In the genomic region with DNA sequence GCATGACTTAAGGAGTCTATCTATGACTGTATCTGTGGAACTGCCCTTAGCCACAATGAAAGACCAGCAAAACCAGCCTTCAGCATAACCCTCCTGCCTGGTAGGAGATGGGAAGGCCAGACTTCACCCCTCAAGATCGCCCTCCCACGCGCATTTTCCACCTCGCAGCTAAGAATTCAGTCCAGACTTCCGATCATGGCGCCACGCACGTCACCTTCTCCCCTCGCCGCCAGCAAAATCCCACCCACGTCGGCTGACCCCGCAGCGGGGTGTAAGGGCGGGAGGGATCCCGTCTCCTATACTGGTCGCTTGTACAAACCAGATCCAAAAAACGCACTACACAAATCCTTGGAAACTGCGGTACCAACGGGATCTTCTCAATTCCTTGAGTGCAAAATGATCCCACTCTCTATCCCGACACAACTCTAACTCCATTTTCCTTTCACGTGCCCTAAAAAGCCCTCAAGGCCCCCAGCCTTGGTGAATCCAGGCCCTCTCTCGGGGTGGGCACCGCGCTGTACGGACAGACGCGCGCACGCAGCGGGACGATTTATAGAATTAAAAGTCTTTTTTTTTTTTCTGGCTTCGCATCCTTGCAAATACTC, we compare ENCODE assay signal across 7 cellular contexts. TPM values are rescaled to one million over a fixed set of nuclear protein-coding genes. Genes with fewer than 3 reads are reported as not detected.
A peak's percentile ranks its signal among the peaks of the same experiment; 100 is the strongest.
DNase-seq lines count a peak whose midpoint lies in the region; ATAC-seq and FAIRE-seq lines count a peak whose summit lies in the region.

No MANE protein-coding gene starts in this region.

- peaks cover 13% of the 10 kb centered on the region for H3K36me3 Mint-ChIP-seq in activated T-cell treated with anti-CD3 and anti-CD28 coated beads, Interleukin-2, amount 50 U/mL, for 24 hours (ENCODE audit: low read depth)

- H3K27me3 Mint-ChIP-seq in activated T-cell treated with anti-CD3 and anti-CD28 coated beads, Interleukin-2, amount 50 U/mL, for 24 hours: no peaks in the 10 kb centered on the region

- no peaks in the 10 kb centered on the region for H3K27me3 ChIP-seq in muscle layer of colon (ENCODE audit: control insufficient read depth in 1 of 2, insufficient read depth in 2 of 2, low read length in 2 of 2)

- in situ Hi-C loops in KBM-7 (cut with MboI; ENCODE audit: low pct_unique_long_range_greater_than_20kb, low sequenced_read_pairs): no loop called here

- peak; percentile 14 for ATAC-seq in esophagus mucosa

- DNase-seq in GM18507 (ENCODE audit: extremely low spot score, insufficient read length, low read depth) (no peak), NCI-H69 (lab: John Stamatoyannopoulos, UW) (peak; percentile 76), KBM-7 (no peak)
- DNase-seq in activated T-cell treated with anti-CD3 and anti-CD28 coated beads, Interleukin-2, amount 50 U/mL, for 24 hours: peak; percentile 60
- DNase-seq in stimulated activated CD8-positive, alpha-beta memory T cell treated with anti-CD3 and anti-CD28 coated beads, Interleukin-7, amount 100 ng/mL, for 24 hours (ENCODE audit: low read depth): peak; percentile 8

- H3K9ac ChIP-seq in muscle layer of colon (ENCODE audit: low read length): peak overlapping the region; percentile 91

- peak; percentile 51 for FAIRE-seq in GM18507 (lab: Jason Lieb, UNC)

- H3K27ac ChIP-seq in muscle layer of colon (ENCODE audit: low read depth, low read length): peak overlapping the region; percentile 78

- peaks cover 32% of the 10 kb centered on the region for H3K4me1 Mint-ChIP-seq in activated T-cell treated with anti-CD3 and anti-CD28 coated beads, Interleukin-2, amount 50 U/mL, for 24 hours (ENCODE audit: low read depth)

- H3K9me3 Mint-ChIP-seq in activated T-cell treated with anti-CD3 and anti-CD28 coated beads, Interleukin-2, amount 50 U/mL, for 24 hours: no peaks in the 10 kb centered on the region

- no peaks in the 10 kb centered on the region for H3K36me3 ChIP-seq in muscle layer of colon (ENCODE audit: insufficient read depth, low read length)

- H3K9me3 ChIP-seq in muscle layer of colon (ENCODE audit: low read length): no peaks in the 10 kb centered on the region

- H3K4me1 ChIP-seq in muscle layer of colon (ENCODE audit: insufficient read depth, low read length): peaks cover 3% of the 10 kb centered on the region

- H3K4me3 Mint-ChIP-seq in activated T-cell treated with anti-CD3 and anti-CD28 coated beads, Interleukin-2, amount 50 U/mL, for 24 hours: peak overlapping the region; percentile 97

- peak overlapping the region; percentile 85 to 98 for H3K4me3 ChIP-seq in muscle layer of colon (ENCODE audit: low read depth in 1 of 2, low read length in 2 of 2)

- peak overlapping the region; percentile 92 for H3K27ac Mint-ChIP-seq in activated T-cell treated with anti-CD3 and anti-CD28 coated beads, Interleukin-2, amount 50 U/mL, for 24 hours

RNA-seq across cellular contexts. Expression of gene BMPR2, which starts 1.0 kb away (rescaled TPM):
- 22.7 TPM for total RNA-seq in esophagus mucosa

Comparison
In these comparisons a context has a peak if more than half of its experiments do, and no peak if none do; other contexts are left out.
1. DNase-seq: peak in NCI-H69 (single experiment), activated T-cell treated with anti-CD3 and anti-CD28 coated beads, Interleukin-2, amount 50 U/mL, for 24 hours (single experiment) and stimulated activated CD8-positive, alpha-beta memory T cell treated with anti-CD3 and anti-CD28 coated beads, Interleukin-7, amount 100 ng/mL, for 24 hours (single experiment); none in GM18507 (single experiment) and KBM-7 (single experiment).